8 cellular contexts compared by ENCODE assay signal in the genomic region with DNA sequence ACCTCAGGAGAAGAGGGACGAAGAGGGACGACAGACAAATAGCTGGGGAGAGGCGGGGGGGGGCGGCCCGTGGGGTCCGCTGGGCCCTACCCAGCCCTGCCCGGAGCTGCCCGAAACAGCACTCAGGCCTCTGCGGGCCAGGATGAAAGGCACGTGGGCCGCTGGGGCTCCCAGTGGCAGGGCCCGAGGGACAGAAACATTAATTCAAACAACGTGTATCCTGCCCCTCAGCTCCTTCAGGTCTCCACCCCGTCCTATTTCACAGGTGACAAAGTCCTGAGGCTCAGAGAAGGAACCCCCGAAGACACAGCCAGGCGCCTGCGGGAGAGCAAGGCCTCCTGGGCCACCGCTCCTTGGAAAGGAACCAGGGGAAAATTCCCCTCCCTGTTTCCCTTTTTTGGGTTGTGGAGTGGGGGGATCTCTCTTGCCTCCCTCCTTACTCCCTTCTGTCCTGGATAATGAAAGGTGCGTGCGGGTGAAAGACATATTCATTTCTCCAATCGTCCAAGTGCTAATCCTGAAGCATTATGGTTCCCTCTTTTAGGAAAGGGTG.
DNase-seq lines count a peak whose midpoint lies in the region; ATAC-seq and TF ChIP-seq lines count a peak whose summit lies in the region.

No MANE protein-coding gene starts in this region.

- no peaks in the 10 kb centered on the region for H3K9me3 Mint-ChIP-seq in endothelial cell (ENCODE audit: unreplicated experiment)

- H3K36me3 Mint-ChIP-seq in endothelial cell (ENCODE audit: low read depth, unreplicated experiment) = peaks cover 2% of the 10 kb centered on the region

- no peak for DNase-seq in endothelial cell (ENCODE audit: low spot score)
- DNase-seq in retina = peak; percentile 75
- DNase-seq in islet precursor cell = no peak
- DNase-seq in AG08395 (ENCODE audit: low spot score) = no peak
- no peak for DNase-seq in NCI-H2107 (lab: John Stamatoyannopoulos, UW)

- no peaks in the 10 kb centered on the region for H3K27me3 Mint-ChIP-seq in endothelial cell (ENCODE audit: unreplicated experiment)

- no peak for TF ChIP-seq CTCF in endothelial cell (IDR thresholded peaks at IDR 0.05; ENCODE audit: unreplicated experiment)

- ATAC-seq in GM19043 (IDR thresholded peaks at IDR 0.05; ENCODE audit: low read depth, unreplicated experiment) (peak; percentile 38), HG03159 (IDR thresholded peaks at IDR 0.05; ENCODE audit: unreplicated experiment) (peak; percentile 41), GM21825 (IDR thresholded peaks at IDR 0.05; ENCODE audit: unreplicated experiment) (no peak)

- H3K27ac Mint-ChIP-seq in endothelial cell (ENCODE audit: unreplicated experiment) = peak overlapping the region; percentile 48

- peak overlapping the region; percentile 82 for H3K4me3 Mint-ChIP-seq in endothelial cell (ENCODE audit: unreplicated experiment)

- H3K4me1 Mint-ChIP-seq in endothelial cell (ENCODE audit: unreplicated experiment) = peaks cover 12% of the 10 kb centered on the region
